ENCODE assay signal across 30 cellular contexts in genomic region chr1:86596891-86597290, GRCh38. TPM values are rescaled to one million over a fixed set of nuclear protein-coding genes. Genes with fewer than 3 reads are reported as not detected.
A peak's percentile ranks its signal among the peaks of the same experiment; 100 is the strongest.
DNase-seq lines count a peak whose midpoint lies in the region; ATAC-seq, FAIRE-seq and TF ChIP-seq lines count a peak whose summit lies in the region.
"Had no signal": no experiment of that assay in that cellular context is flagged by ENCODE, and none has a peak within 500 bp of the region (broad histone marks: within the 10 kb centered on the region; RNA-seq: fewer than 3 reads in every experiment).

No MANE protein-coding gene starts in this region.

- 0% methylated on average over 1 of the region's 1 CpG for WGBS in SK-N-SH (ENCODE audit: low lambda C conversion rate)

- no peak for FAIRE-seq in astrocyte (lab: Jason Lieb, UNC)
- FAIRE-seq: A549, GM12891, GM19239 had no signal

- no peaks in the 10 kb centered on the region for H3K27me3 ChIP-seq in astrocyte (ENCODE audit: insufficient read depth, low read length)
- H3K27me3 ChIP-seq in SK-N-SH (ENCODE audit: insufficient read depth), result no peaks in the 10 kb centered on the region
- H3K27me3 ChIP-seq: BLaER1 treated with 17β-estradiol and CSF1 and Interleukin-3, amounts not matched to agents 10 nM and 100 nM had no signal

- H3F3A ChIP-seq in SK-N-SH (replicated peaks; ENCODE audit: insufficient read depth), result no peaks in the 10 kb centered on the region

- H3K4me2 ChIP-seq in astrocyte (ENCODE audit: low read length), result no peak overlapping the region
- no peak overlapping the region for H3K4me2 ChIP-seq in SK-N-SH
- H3K4me2 ChIP-seq: A549; BLaER1 treated with 17β-estradiol and CSF1 and Interleukin-3, amounts not matched to agents 10 nM and 100 nM; KMS-11 had no signal

- TF ChIP-seq CTCF in astrocyte (IDR thresholded peaks at IDR 0.05; ENCODE audit: insufficient read depth, low read depth, low read length) (no peak), fibroblast of villous mesenchyme (IDR thresholded peaks at IDR 0.05; ENCODE audit: insufficient read depth, low read depth, low read length) (no peak), SK-N-SH (IDR thresholded peaks at IDR 0.05) (no peak)

- H3K4me3 Mint-ChIP-seq in astrocyte (ENCODE audit: unreplicated experiment), result no peak overlapping the region
- H3K4me3 Mint-ChIP-seq: CD4-positive, alpha-beta memory T cell; IgD-negative memory B cell had no signal

- no peaks in the 10 kb centered on the region for H3K36me3 Mint-ChIP-seq in astrocyte (ENCODE audit: low read depth, unreplicated experiment)
- H3K36me3 Mint-ChIP-seq: CD4-positive, alpha-beta memory T cell; IgD-negative memory B cell had no signal

- H3K9me2 ChIP-seq in SK-N-SH, result no peaks in the 10 kb centered on the region

- ATAC-seq in HG03354 (IDR thresholded peaks at IDR 0.05; ENCODE audit: poor library complexity, severe bottlenecking, unreplicated experiment), result no peak
- ATAC-seq: A549, Panc1 had no signal

- H3K9me3 Mint-ChIP-seq in astrocyte (ENCODE audit: unreplicated experiment), result peaks cover 6% of the 10 kb centered on the region

- DNase-seq in RPMI7951 (ENCODE audit: low read depth) (peak; percentile 15), astrocyte (ENCODE audit: low read depth) (peak; percentile 20), fibroblast of villous mesenchyme (ENCODE audit: low read depth) (peak; percentile 13), SK-N-SH (no peak), OCI-M1 (lab: John Stamatoyannopoulos, UW) (no peak)
- no peak for DNase-seq in stimulated activated CD4-positive, alpha-beta T cell treated with anti-CD3 and anti-CD28 coated beads, Interleukin-1b, Interleukin-23, amount 100 ng/mL, for 48 hours
- DNase-seq: AML-193; CD4-positive, alpha-beta memory T cell; DMS79 treated with DMSO at 0.1 percent for 48 hours; GF-D8; H7; NCI-H1048; NCI-H1417; NCI-H1694; NCI-H2029 treated with DMSO at 0.1 percent for 48 hours; NCI-H2227 treated with DMSO at 0.1 percent for 48 hours; NCI-H526 treated with DMSO at 0.1 percent for 48 hours; SHP77 treated with DMSO at 0.1 percent for 48 hours had no signal

- no peaks in the 10 kb centered on the region for H3K4me1 ChIP-seq in astrocyte (ENCODE audit: insufficient read depth, low read length)
- H3K4me1 ChIP-seq in SK-N-SH (ENCODE audit: control insufficient read depth in 1 of 2, insufficient read depth in 2 of 2, low read depth in 1 of 2, low read length in 1 of 2), result no peaks in the 10 kb centered on the region
- H3K4me1 ChIP-seq: A549; BLaER1 treated with 17β-estradiol and CSF1 and Interleukin-3, amounts not matched to agents 10 nM and 100 nM had no signal

- no peak for TF ChIP-seq EP300 in SK-N-SH (IDR thresholded peaks at IDR 0.05; ENCODE audit: borderline replicate concordance in 1 of 2, low read depth in 1 of 2, low read length in 1 of 2)

- POLR2A ChIA-PET in SK-N-SH (lab: Yijun Ruan, JAX), result no interaction called here

- no peak overlapping the region for H2AFZ ChIP-seq in astrocyte (ENCODE audit: low read depth, low read length)
- no peak overlapping the region for H2AFZ ChIP-seq in SK-N-SH (ENCODE audit: low read depth)

- H3K4me3 ChIP-seq in astrocyte (ENCODE audit: insufficient read depth, low read depth, low read length), result no peak overlapping the region
- no peak overlapping the region for H3K4me3 ChIP-seq in fibroblast of villous mesenchyme (ENCODE audit: low read depth, low read length)
- no peak overlapping the region for H3K4me3 ChIP-seq in skin epidermis
- no peak overlapping the region for H3K4me3 ChIP-seq in SK-N-SH (ENCODE audit: low read depth in 2 of 2, low read length in 1 of 2)
- H3K4me3 ChIP-seq: A549; BLaER1 treated with 17β-estradiol and CSF1 and Interleukin-3, amounts not matched to agents 10 nM and 100 nM; SK-N-MC had no signal

- H3K27ac Mint-ChIP-seq in astrocyte (ENCODE audit: unreplicated experiment), result no peak overlapping the region
- H3K27ac Mint-ChIP-seq: CD4-positive, alpha-beta memory T cell; IgD-negative memory B cell had no signal

- H3K27me3 Mint-ChIP-seq in astrocyte (ENCODE audit: low read depth, unreplicated experiment), result no peaks in the 10 kb centered on the region

- no peaks in the 10 kb centered on the region for H3K36me3 ChIP-seq in astrocyte (ENCODE audit: insufficient read depth, low read length)
- no peaks in the 10 kb centered on the region for H3K36me3 ChIP-seq in SK-N-SH (replicated peaks in 1 of 2; ENCODE audit: control insufficient read depth in 1 of 2, insufficient read depth in 2 of 2, low read length in 1 of 2)
- H3K36me3 ChIP-seq: BLaER1 treated with 17β-estradiol and CSF1 and Interleukin-3, amounts not matched to agents 10 nM and 100 nM had no signal

- H3K79me2 ChIP-seq in astrocyte (ENCODE audit: insufficient read depth, low read length) (no peaks in the 10 kb centered on the region), SK-N-SH (ENCODE audit: insufficient read depth) (no peaks in the 10 kb centered on the region)

- H4K20me1 ChIP-seq in astrocyte (ENCODE audit: insufficient read depth, low read length), result no peaks in the 10 kb centered on the region
- no peaks in the 10 kb centered on the region for H4K20me1 ChIP-seq in SK-N-SH (ENCODE audit: insufficient read depth)
- H4K20me1 ChIP-seq: BLaER1 treated with 17β-estradiol and CSF1 and Interleukin-3, amounts not matched to agents 10 nM and 100 nM had no signal

- H3K9ac ChIP-seq in astrocyte (ENCODE audit: low read length) (no peak overlapping the region), SK-N-SH (no peak overlapping the region)
- H3K9ac ChIP-seq: BLaER1 treated with 17β-estradiol and CSF1 and Interleukin-3, amounts not matched to agents 10 nM and 100 nM; KMS-11 had no signal

- no peak for TF ChIP-seq RAD21 in SK-N-SH (IDR thresholded peaks at IDR 0.05; ENCODE audit: low read length)

- H3K27ac ChIP-seq in astrocyte (ENCODE audit: low read depth, low read length), result no peak overlapping the region
- H3K27ac ChIP-seq in skin epidermis, result peak overlapping the region in 13 of 21 experiments; percentile 1 to 83 (median 62)
- no peak overlapping the region for H3K27ac ChIP-seq in SK-N-SH (ENCODE audit: low read depth in 2 of 2, low read length in 1 of 2)
- H3K27ac ChIP-seq: A549; BLaER1 treated with 17β-estradiol and CSF1 and Interleukin-3, amounts not matched to agents 10 nM and 100 nM; HL-60; KMS-11; SK-N-MC had no signal

- CTCF ChIA-PET in SK-N-SH (lab: Yijun Ruan, JAX), result interaction anchor here (0.6 kb wide), 1 partner anchor 145 kb away, joined by 3 read pairs; no protein-coding TSS in a partner anchor

- peaks cover 6% of the 10 kb centered on the region for H3K4me1 Mint-ChIP-seq in astrocyte (ENCODE audit: low read depth, unreplicated experiment)
- H3K4me1 Mint-ChIP-seq: CD4-positive, alpha-beta memory T cell; IgD-negative memory B cell had no signal

- H3K9me3 ChIP-seq in astrocyte (ENCODE audit: insufficient read depth, low read depth, low read length) (no peaks in the 10 kb centered on the region), SK-N-SH (no peaks in the 10 kb centered on the region)
- H3K9me3 ChIP-seq: A549 had no signal

TF ChIP-seq in SK-N-SH, 30 proteins besides CTCF, POLR2A, EP300 and RAD21:
- no peak for TF ChIP-seq TEAD4 (IDR thresholded peaks at IDR 0.05; ENCODE audit: borderline replicate concordance, insufficient read depth)

RNA-seq across cellular contexts. Expression of gene CLCA4, which starts 50.0 kb away (rescaled TPM):
- total RNA-seq in RPMI7951 (2014; rRNA removed; shearing (Covaris generic)), result not detected in 2 replicates
- not detected in 2 replicates for total RNA-seq in astrocyte
- total RNA-seq in fibroblast of villous mesenchyme, result not detected in 2 replicates
- polyA plus RNA-seq in SK-N-SH (2012; rRNA removed), result not detected in 2 replicates
- polyA plus RNA-seq in SK-N-SH (2012; cell fraction: cytosol; rRNA removed), result not detected in 2 replicates
- polyA plus RNA-seq in SK-N-SH (2012; cell fraction: nucleus; rRNA removed), result not detected in 2 replicates
- total RNA-seq: CD4-positive, alpha-beta memory T cell; H7; NCI-H460 had no signal
- polyA plus RNA-seq: A549; CD4-positive, alpha-beta memory T cell had no signal

Comparison
In these comparisons a context has a peak if more than half of its experiments do, and no peak if none do; other contexts are left out.
1. DNase-seq: peak in RPMI7951 (single experiment), astrocyte (single experiment) and fibroblast of villous mesenchyme (single experiment); none in SK-N-SH (single experiment), OCI-M1 (single experiment) and stimulated activated CD4-positive, alpha-beta T cell treated with anti-CD3 and anti-CD28 coated beads, Interleukin-1b, Interleukin-23, amount 100 ng/mL, for 48 hours (single experiment).
2. H3K27ac ChIP-seq: peak in skin epidermis (13 of 21); none in astrocyte (single experiment) and SK-N-SH (0 of 2).